In genomic region chr17:48513097-48513496, GRCh38 we compare ENCODE assay signal across 1 cellular context.
TF ChIP-seq lines count a peak whose summit lies in the region.

No MANE protein-coding gene starts in this region.

TF ChIP-seq in GM23338, 12 proteins besides CTCF, POLR2A, EP300 and RAD21 (continued from another document):
- TF ChIP-seq ZNF462 (CRISPR knock-in tag; IDR thresholded peaks at IDR 0.05) (no peak), CREB1 (CRISPR knock-in tag; IDR thresholded peaks at IDR 0.05; ENCODE audit: low read depth) (no peak), EZH2phosphoT487 (IDR thresholded peaks at IDR 0.05; ENCODE audit: unreplicated experiment) (no peak), REST (IDR thresholded peaks at IDR 0.05; ENCODE audit: unreplicated experiment) (no peak), ZNF331 (CRISPR knock-in tag; IDR thresholded peaks at IDR 0.05; ENCODE audit: low read depth) (no peak), POLR2AphosphoS5 (IDR thresholded peaks at IDR 0.05; ENCODE audit: low read depth) (no peak)
